ENCODE assay signal across 7 cellular contexts in the genomic region with DNA sequence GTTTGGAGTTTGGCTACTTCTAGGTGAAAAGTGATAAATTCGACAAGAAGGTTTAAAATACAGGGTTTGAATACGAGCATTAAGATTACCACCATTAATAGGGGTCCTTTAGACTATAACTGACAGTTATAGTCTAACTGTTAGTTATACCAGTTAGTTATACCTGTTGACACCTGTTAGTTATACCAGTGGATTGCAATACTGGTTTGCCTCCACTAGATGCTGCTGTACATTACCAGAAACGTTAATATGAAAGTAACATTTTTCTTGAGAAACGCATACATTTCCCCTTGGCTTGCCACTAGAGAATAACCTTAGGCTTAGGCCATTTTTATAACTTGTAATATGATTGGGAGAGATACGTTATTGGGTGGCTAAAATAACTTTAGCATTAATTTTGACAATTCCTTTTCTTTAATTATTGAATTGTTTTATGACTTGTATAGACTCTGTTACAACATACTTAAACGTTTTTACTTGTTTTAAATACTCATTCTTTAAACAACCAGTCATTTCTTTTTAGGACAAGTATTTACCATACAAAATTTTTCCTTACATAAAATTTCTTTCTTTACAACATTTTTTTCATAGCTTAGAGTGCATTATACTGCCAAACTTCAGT.
A peak's percentile ranks its signal among the peaks of the same experiment; 100 is the strongest.
DNase-seq lines count a peak whose midpoint lies in the region; FAIRE-seq and TF ChIP-seq lines count a peak whose summit lies in the region.

No MANE protein-coding gene starts in this region.

- H3K36me3 ChIP-seq in HAP-1 (replicated peaks), result no peaks in the 10 kb centered on the region
- no peaks in the 10 kb centered on the region for H3K36me3 ChIP-seq in Loucy (ENCODE audit: insufficient read depth, low read length)
- H3K36me3 ChIP-seq in breast epithelium, result no peaks in the 10 kb centered on the region

- intact Hi-C loops in breast epithelium (cut with DNase I; ENCODE audit: low total_unique reads), result no loop called here

- peak overlapping the region; percentile 46; the same call in 1 of the 2 replicates for H2AFZ ChIP-seq in Loucy (ENCODE audit: low read length)

- no peak overlapping the region for H3K27ac ChIP-seq in breast epithelium

- H3K4me1 ChIP-seq in HAP-1 (no peaks in the 10 kb centered on the region), Loucy (ENCODE audit: insufficient read depth, low read length, poor library complexity, severe bottlenecking) (no peaks in the 10 kb centered on the region), breast epithelium (no peaks in the 10 kb centered on the region)

- H3F3A ChIP-seq in Loucy (ENCODE audit: low read depth), result no peaks in the 10 kb centered on the region

- H3K9me2 ChIP-seq in Loucy (replicated peaks; ENCODE audit: low read depth, low read length), result no peaks in the 10 kb centered on the region

- DNase-seq in GM12892 (ENCODE audit: insufficient read length) (no peak), HAP-1 (ENCODE audit: low spot score in 2 of 2) (peak; percentile 41 to 46), breast epithelium (ENCODE audit: low spot score in 2 of 2) (no peak), pons (ENCODE audit: low spot score) (peak; percentile 16), frontal cortex (ENCODE audit: low spot score in 2 of 2) (no peak), NCI-H1048 (lab: John Stamatoyannopoulos, UW) (no peak)

- H3K9ac ChIP-seq in Loucy (ENCODE audit: low read depth, low read length, poor library complexity, severe bottlenecking), result no peak overlapping the region

- H3K9me3 ChIP-seq in HAP-1 (peaks cover 4% of the 10 kb centered on the region; the same call in 1 of the 2 replicates), Loucy (ENCODE audit: insufficient read depth, low read depth, low read length) (peaks cover 9% of the 10 kb centered on the region; the same call in 1 of the 2 replicates), breast epithelium (peaks cover 39 to 43% of the 10 kb centered on the region in 2 donors)

- H3K4me3 ChIP-seq in HAP-1 (no peak overlapping the region), Loucy (ENCODE audit: low read length, poor library complexity, severe bottlenecking) (no peak overlapping the region), breast epithelium (no peak overlapping the region)

- TF ChIP-seq POLR2A in GM12892 (IDR thresholded peaks at IDR 0.05; ENCODE audit: low read depth, low read length), result no peak
- no peak for TF ChIP-seq POLR2A in breast epithelium (IDR thresholded peaks at IDR 0.05)

- H3K4me2 ChIP-seq in Loucy (ENCODE audit: low read depth, low read length, poor library complexity, severe bottlenecking), result no peak overlapping the region

- TF ChIP-seq CTCF in Loucy (conservative IDR thresholded peaks at IDR 0.05; ENCODE audit: low read length) (peak; percentile 82), breast epithelium (IDR thresholded peaks at IDR 0.05) (peak; percentile 17 to 51 (median 38))

- no peaks in the 10 kb centered on the region for H4K20me1 ChIP-seq in Loucy (ENCODE audit: insufficient read depth, low read length, poor library complexity, severe bottlenecking)

- H3K27me3 ChIP-seq in HAP-1 (ENCODE audit: low read depth), result no peaks in the 10 kb centered on the region
- no peaks in the 10 kb centered on the region for H3K27me3 ChIP-seq in Loucy (ENCODE audit: insufficient read depth, low read length, poor library complexity, severe bottlenecking)
- no peaks in the 10 kb centered on the region for H3K27me3 ChIP-seq in breast epithelium

- in situ Hi-C loops in HAP-1 (cut with MboI; ENCODE audit: low sequenced_read_pairs), result no loop called here

- FAIRE-seq in GM12892 (lab: Jason Lieb, UNC), result peak; percentile 44
- FAIRE-seq in frontal cortex (lab: Jason Lieb, UNC), result no peak

- no peaks in the 10 kb centered on the region for H3K79me2 ChIP-seq in Loucy (ENCODE audit: insufficient read depth, low read length)

Comparison
In these comparisons a context has a peak if more than half of its experiments do, and no peak if none do; other contexts are left out.
1. DNase-seq: peak in HAP-1 (2 of 2) and pons (single experiment); none in GM12892 (single experiment), breast epithelium (0 of 2), frontal cortex (0 of 2) and NCI-H1048 (single experiment).